ENCODE assay signal across 10 cellular contexts in the genomic region with DNA sequence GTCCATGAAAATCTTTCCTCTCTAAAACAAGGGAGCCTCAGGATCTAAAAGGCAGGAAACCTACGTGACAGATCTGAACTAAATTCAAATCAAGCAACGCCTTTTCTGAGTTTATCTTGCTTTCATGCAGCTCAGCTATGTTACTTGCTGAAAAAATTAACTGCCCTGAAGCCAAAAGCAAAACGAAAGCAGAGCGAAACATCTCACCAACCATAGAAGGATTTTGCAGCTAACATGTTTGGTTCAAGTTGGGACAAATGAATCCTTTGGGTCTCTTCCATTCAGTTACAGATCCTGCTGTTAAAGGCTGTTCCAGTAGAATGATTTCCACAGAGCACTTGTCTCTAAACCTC. TPM values are rescaled to one million over a fixed set of nuclear protein-coding genes. Genes with fewer than 3 reads are reported as not detected.
DNase-seq lines count a peak whose midpoint lies in the region; ATAC-seq and TF ChIP-seq lines count a peak whose summit lies in the region.
"Had no signal": no experiment of that assay in that cellular context is flagged by ENCODE, and none has a peak within 500 bp of the region (broad histone marks: within the 10 kb centered on the region; RNA-seq: fewer than 3 reads in every experiment).

No MANE protein-coding gene starts in this region.

- H3K36me3 ChIP-seq in thoracic aorta: no peaks in the 10 kb centered on the region

- H3K27ac ChIP-seq in angular gyrus (ENCODE audit: low read depth, low read length): peak overlapping the region; percentile 16
- peak overlapping the region; percentile 47 for H3K27ac ChIP-seq in right cardiac atrium (ENCODE audit: low read length)
- peak overlapping the region; percentile 35 to 48 for H3K27ac ChIP-seq in thoracic aorta

- DNase-seq in NCI-H1694 treated with DMSO at 0.1 percent for 48 hours (lab: John Stamatoyannopoulos, UW) (peak; percentile 58), NCI-H1694 (lab: John Stamatoyannopoulos, UW) (no peak), right cardiac atrium (no peak), thoracic aorta (ENCODE audit: low spot score) (no peak), NCI-H1436 (lab: John Stamatoyannopoulos, UW) (no peak)
- no peak for DNase-seq in activated naive CD4-positive, alpha-beta T cell treated with anti-CD3 and anti-CD28 coated beads, Interleukin-2, amount 50 U/mL, for 16 hours
- DNase-seq: activated T-cell treated with anti-CD3 and anti-CD28 coated beads for 4 hours had no signal

- ATAC-seq in right cardiac atrium (peak in 1 of 2 donors; percentile 5), thoracic aorta (ENCODE audit: insufficient number of reproducible peaks, low FRiP score, low read depth) (no peak), HG03460 (IDR thresholded peaks at IDR 0.05; ENCODE audit: unreplicated experiment) (no peak)

- H3K9me3 ChIP-seq in right cardiac atrium (ENCODE audit: control insufficient read depth, low read length): no peaks in the 10 kb centered on the region
- no peaks in the 10 kb centered on the region for H3K9me3 ChIP-seq in thoracic aorta

- H3K4me1 ChIP-seq in right cardiac atrium (ENCODE audit: control insufficient read depth, insufficient read depth, low read length) (peaks cover 6% of the 10 kb centered on the region), thoracic aorta (ENCODE audit: control insufficient read depth in 1 of 2, low read depth in 2 of 2) (peaks cover 12 to 17% of the 10 kb centered on the region in 2 donors)

- H3K4me3 ChIP-seq in right cardiac atrium (ENCODE audit: low read length) (peak overlapping the region; percentile 1), thoracic aorta (peak overlapping the region; percentile 63)

- H3K27me3 ChIP-seq in right cardiac atrium (ENCODE audit: control insufficient read depth, insufficient read depth): no peaks in the 10 kb centered on the region
- H3K27me3 ChIP-seq in thoracic aorta (replicated peaks; ENCODE audit: insufficient read depth): no peaks in the 10 kb centered on the region

- WGBS in right cardiac atrium: 10% methylated on average over 4 of the region's 4 CpGs

- intact Hi-C loops in right cardiac atrium (cut with DNase I): no loop called here

- TF ChIP-seq CTCF in thoracic aorta (IDR thresholded peaks at IDR 0.05): no peak

RNA-seq across cellular contexts. Expression of a gene that starts 0.5 kb away (rescaled TPM):
- 1 to 10 TPM in 3 of 4 donors, under 1 TPM in 1; 0.93 to 3.6 (median 2.7) TPM for total RNA-seq in right cardiac atrium
- polyA plus RNA-seq in right cardiac atrium: 2.2 TPM
- total RNA-seq in thoracic aorta: 10 to 100 TPM in 1 of 2 donors, 1 to 10 TPM in 1; 3.9 to 14.7 TPM

RNA-seq across cellular contexts. Expression of a gene that starts 42.7 kb away (rescaled TPM):
- total RNA-seq in right cardiac atrium (not detected), thoracic aorta (not detected)
- not detected for polyA plus RNA-seq in right cardiac atrium
- total RNA-seq: myocyte had no signal

RNA-seq across cellular contexts. Expression of a gene that starts 60.0 kb away (rescaled TPM):
- total RNA-seq in right cardiac atrium: 10 to 100 TPM; 23.3 to 28.7 (median 25.9) TPM
- 7.3 TPM for polyA plus RNA-seq in right cardiac atrium
- 1 to 10 TPM; 5.4 to 7.0 TPM for total RNA-seq in thoracic aorta
